Comparison of ENCODE assay signal across 30 cellular contexts in genomic region chr5:96492654-96493053, GRCh38. TPM values are rescaled to one million over a fixed set of nuclear protein-coding genes. Genes with fewer than 3 reads are reported as not detected.
DNase-seq lines count a peak whose midpoint lies in the region; ATAC-seq lines count a peak whose summit lies in the region.
"Had no signal": no experiment of that assay in that cellular context is flagged by ENCODE, and none has a peak within 500 bp of the region (broad histone marks: within the 10 kb centered on the region; RNA-seq: fewer than 3 reads in every experiment).

No MANE protein-coding gene starts in this region.

- DNase-seq in NCI-H226: peak; percentile 53
- DNase-seq in dermis blood vessel endothelial cell: peak; percentile 15
- DNase-seq in iris pigment epithelial cell (ENCODE audit: low read depth): peak; percentile 84
- DNase-seq in activated T-helper 1 cell treated with anti-CD3 and anti-CD28 coated beads, Interleukin-12 subunit alpha, Interleukin-12 subunit beta, Interleukin-2, Interleukin-4 antibody, amounts not matched to agents 30 ng/mL and 10 ng/mL and 1 ng/mL, durations not matched to agents 14 hours and 24 hours and 36 hours (ENCODE audit: low spot score): no peak
- DNase-seq in NCI-H510A (lab: John Stamatoyannopoulos, UW): no peak
- DNase-seq: activated CD4-positive, alpha-beta T cell treated with anti-CD3 and anti-CD28 coated beads, Interleukin-2, amount 50 U/mL, for 48 hours; activated naive CD4-positive, alpha-beta T cell treated with anti-CD3 and anti-CD28 coated beads, Interleukin-2, amount 50 U/mL, for 16 hours; amygdala; COR-L47; DMS79; heart left ventricle; Karpas-422; left cardiac atrium; MV-4-11; NCI-H1694; NCI-H526; pancreas; small intestine; stomach; thyroid gland had no signal

- ATAC-seq in HG02610 (IDR thresholded peaks at IDR 0.05; ENCODE audit: unreplicated experiment): no peak
- ATAC-seq in GM21717 (IDR thresholded peaks at IDR 0.05; ENCODE audit: unreplicated experiment): no peak
- ATAC-seq: activated CD4-positive, CD25-positive, alpha-beta regulatory T cell treated with anti-CD3 and anti-CD28 coated beads, Interleukin-2, amount 50 U/mL, for 24 hours; heart left ventricle; HepG2; left cardiac atrium; pancreas had no signal

- no peak overlapping the region for H3K9ac ChIP-seq in BLaER1 treated with 17β-estradiol and CSF1 and Interleukin-3, amounts not matched to agents 10 nM and 100 nM

- H3K27me3 Mint-ChIP-seq in activated T-helper 1 cell treated with anti-CD3 and anti-CD28 coated beads, Interleukin-12 subunit alpha, Interleukin-12 subunit beta, Interleukin-2, Interleukin-4 antibody, amounts not matched to agents 30 ng/mL and 10 ng/mL and 1 ng/mL, durations not matched to agents 14 hours and 24 hours and 36 hours (ENCODE audit: insufficient read depth): no peaks in the 10 kb centered on the region
- H3K27me3 Mint-ChIP-seq: memory B cell had no signal

- no peaks in the 10 kb centered on the region for H3K4me1 Mint-ChIP-seq in activated T-helper 1 cell treated with anti-CD3 and anti-CD28 coated beads, Interleukin-12 subunit alpha, Interleukin-12 subunit beta, Interleukin-2, Interleukin-4 antibody, amounts not matched to agents 30 ng/mL and 10 ng/mL and 1 ng/mL, durations not matched to agents 14 hours and 24 hours and 36 hours (ENCODE audit: low read depth)
- H3K4me1 Mint-ChIP-seq: memory B cell had no signal

- H3K4me3 ChIP-seq in BLaER1 treated with 17β-estradiol and CSF1 and Interleukin-3, amounts not matched to agents 10 nM and 100 nM: no peak overlapping the region
- H3K4me3 ChIP-seq: cardiac muscle cell, coronary artery, heart left ventricle, pancreas, stomach, thyroid gland had no signal

- H3K27ac ChIP-seq in BLaER1 treated with 17β-estradiol and CSF1 and Interleukin-3, amounts not matched to agents 10 nM and 100 nM: no peak overlapping the region
- H3K27ac ChIP-seq: cardiac muscle cell, coronary artery, heart left ventricle, HL-60, pancreas, stomach, thyroid gland had no signal

- H3K27me3 ChIP-seq in BLaER1 treated with 17β-estradiol and CSF1 and Interleukin-3, amounts not matched to agents 10 nM and 100 nM: no peaks in the 10 kb centered on the region
- H3K27me3 ChIP-seq: cardiac muscle cell, heart left ventricle, pancreas, stomach, thyroid gland had no signal

- H3K36me3 ChIP-seq in BLaER1 treated with 17β-estradiol and CSF1 and Interleukin-3, amounts not matched to agents 10 nM and 100 nM: no peaks in the 10 kb centered on the region
- H3K36me3 ChIP-seq: cardiac muscle cell, heart left ventricle, pancreas, stomach, thyroid gland had no signal

- H3K36me3 Mint-ChIP-seq in activated T-helper 1 cell treated with anti-CD3 and anti-CD28 coated beads, Interleukin-12 subunit alpha, Interleukin-12 subunit beta, Interleukin-2, Interleukin-4 antibody, amounts not matched to agents 30 ng/mL and 10 ng/mL and 1 ng/mL, durations not matched to agents 14 hours and 24 hours and 36 hours (ENCODE audit: low read depth): no peaks in the 10 kb centered on the region
- H3K36me3 Mint-ChIP-seq: memory B cell had no signal

- H3K27ac Mint-ChIP-seq in activated T-helper 1 cell treated with anti-CD3 and anti-CD28 coated beads, Interleukin-12 subunit alpha, Interleukin-12 subunit beta, Interleukin-2, Interleukin-4 antibody, amounts not matched to agents 30 ng/mL and 10 ng/mL and 1 ng/mL, durations not matched to agents 14 hours and 24 hours and 36 hours: no peak overlapping the region
- H3K27ac Mint-ChIP-seq: memory B cell; T-helper 1 cell treated with Interleukin-12 subunit alpha and Interleukin-12 subunit beta and Interleukin-4 antibody, amounts not matched to agents 30 μg/mL and 1 μg/mL, for 36 hours had no signal

- no peak overlapping the region for H3K4me3 Mint-ChIP-seq in activated T-helper 1 cell treated with anti-CD3 and anti-CD28 coated beads, Interleukin-12 subunit alpha, Interleukin-12 subunit beta, Interleukin-2, Interleukin-4 antibody, amounts not matched to agents 30 ng/mL and 10 ng/mL and 1 ng/mL, durations not matched to agents 14 hours and 24 hours and 36 hours
- H3K4me3 Mint-ChIP-seq: memory B cell; T-helper 1 cell treated with Interleukin-12 subunit alpha and Interleukin-12 subunit beta and Interleukin-4 antibody, amounts not matched to agents 30 μg/mL and 1 μg/mL, for 36 hours had no signal

- peaks cover 0 to 10% (median 3%) of the 10 kb centered on the region in 11 experiments; a peak in 4 of 22 replicates for H3K9me3 ChIP-seq in BLaER1 treated with 17β-estradiol and CSF1 and Interleukin-3, amounts not matched to agents 10 nM and 100 nM (replicated peaks in 1 of 11)
- H3K9me3 ChIP-seq: heart left ventricle, pancreas, stomach, thyroid gland had no signal

- peaks cover 4% of the 10 kb centered on the region for H3K9me3 Mint-ChIP-seq in activated T-helper 1 cell treated with anti-CD3 and anti-CD28 coated beads, Interleukin-12 subunit alpha, Interleukin-12 subunit beta, Interleukin-2, Interleukin-4 antibody, amounts not matched to agents 30 ng/mL and 10 ng/mL and 1 ng/mL, durations not matched to agents 14 hours and 24 hours and 36 hours
- H3K9me3 Mint-ChIP-seq: memory B cell had no signal

- peak overlapping the region in 10 of 11 experiments; percentile 9 to 52 (median 32); a peak in 15 of 22 replicates for H3K4me2 ChIP-seq in BLaER1 treated with 17β-estradiol and CSF1 and Interleukin-3, amounts not matched to agents 10 nM and 100 nM

- no peaks in the 10 kb centered on the region for H4K20me1 ChIP-seq in BLaER1 treated with 17β-estradiol and CSF1 and Interleukin-3, amounts not matched to agents 10 nM and 100 nM

- intact Hi-C loops in activated T-helper 1 cell treated with anti-CD3 and anti-CD28 coated beads, Interleukin-12 subunit alpha, Interleukin-12 subunit beta, Interleukin-2, Interleukin-4 antibody, amounts not matched to agents 30 ng/mL and 10 ng/mL and 1 ng/mL, durations not matched to agents 14 hours and 24 hours and 36 hours (cut with micrococcal nuclease): no loop called here

- peaks cover 16 to 27% (median 24%) of the 10 kb centered on the region in 10 experiments for H3K4me1 ChIP-seq in BLaER1 treated with 17β-estradiol and CSF1 and Interleukin-3, amounts not matched to agents 10 nM and 100 nM
- H3K4me1 ChIP-seq: heart left ventricle, pancreas, stomach, thyroid gland had no signal

RNA-seq across cellular contexts. Expression of gene PCSK1, which starts 59.6 kb away (rescaled TPM):
- total RNA-seq in dermis blood vessel endothelial cell: 0.51 TPM in 2 replicates
- total RNA-seq in activated T-helper 1 cell treated with anti-CD3 and anti-CD28 coated beads, Interleukin-12 subunit alpha, Interleukin-12 subunit beta, Interleukin-2, Interleukin-4 antibody, amounts not matched to agents 30 ng/mL and 10 ng/mL and 1 ng/mL, durations not matched to agents 14 hours and 24 hours and 36 hours: not detected in 2 replicates
- total RNA-seq: cardiac muscle cell, HepG2 had no signal

Comparison
In these comparisons a context has a peak if more than half of its experiments do, and no peak if none do; other contexts are left out.
1. DNase-seq: peak in NCI-H226 (single experiment), dermis blood vessel endothelial cell (single experiment) and iris pigment epithelial cell (single experiment); none in activated T-helper 1 cell treated with anti-CD3 and anti-CD28 coated beads, Interleukin-12 subunit alpha, Interleukin-12 subunit beta, Interleukin-2, Interleukin-4 antibody, amounts not matched to agents 30 ng/mL and 10 ng/mL and 1 ng/mL, durations not matched to agents 14 hours and 24 hours and 36 hours (single experiment) and NCI-H510A (single experiment).